13 cellular contexts compared by ENCODE assay signal in the genomic region with DNA sequence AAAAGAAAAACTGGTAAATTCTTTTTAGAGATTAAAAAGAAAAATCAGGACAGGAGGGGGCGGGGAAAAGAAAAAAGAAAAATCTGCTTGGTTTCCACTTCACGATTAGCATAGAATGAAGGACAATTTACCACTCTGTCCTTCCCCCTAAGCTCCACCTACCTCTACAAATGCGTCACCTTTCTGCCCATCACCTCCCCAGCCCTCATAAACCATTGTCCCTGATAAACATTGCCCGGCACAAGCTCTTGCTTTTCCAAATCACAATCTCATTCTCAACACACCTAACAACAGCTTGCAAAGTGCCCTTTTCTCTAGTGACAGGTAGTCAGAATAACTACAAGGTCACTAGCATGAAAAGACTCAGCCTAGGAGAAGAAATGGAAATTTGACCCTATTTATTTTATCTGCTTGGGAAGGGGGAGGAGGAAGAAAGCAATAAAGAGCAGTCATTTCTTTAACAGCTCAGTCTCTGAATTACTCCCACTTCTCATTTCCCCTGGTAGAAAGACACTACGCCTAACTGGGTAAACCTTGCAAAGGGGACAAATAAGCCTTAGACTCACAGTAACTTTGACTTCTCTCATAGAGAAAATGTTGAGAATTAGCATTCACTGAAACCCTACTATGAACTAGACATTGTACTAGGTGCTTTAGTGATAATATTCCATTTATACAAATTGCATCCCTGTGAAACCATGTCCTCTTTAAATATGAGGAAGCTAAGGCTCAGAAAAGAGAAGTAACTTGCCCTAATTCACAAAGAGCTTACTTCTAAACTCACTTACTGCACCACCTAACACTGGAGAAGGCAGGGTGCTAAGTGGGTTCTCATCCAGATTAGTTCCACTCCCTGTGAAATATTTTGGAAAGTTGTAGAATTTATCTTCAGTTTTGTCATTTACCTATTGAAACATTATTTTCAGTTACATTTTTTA.
DNase-seq lines count a peak whose midpoint lies in the region; ATAC-seq, FAIRE-seq and TF ChIP-seq lines count a peak whose summit lies in the region.
"Had no signal": no experiment of that assay in that cellular context is flagged by ENCODE, and none has a peak within 500 bp of the region (broad histone marks: within the 10 kb centered on the region; RNA-seq: fewer than 3 reads in every experiment).

No MANE protein-coding gene starts in this region.

- H3K4me3 ChIP-seq in right lobe of liver (no peak overlapping the region), HepG2 (replicated peaks in 1 of 3; ENCODE audit: insufficient read depth in 1 of 3, low read depth in 2 of 3, low read length in 3 of 3) (no peak overlapping the region), mesodermal cell (ENCODE audit: extremely low read depth, insufficient read depth, low read length, poor library complexity, severe bottlenecking) (no peak overlapping the region), prostate gland (no peak overlapping the region)
- H3K4me3 ChIP-seq: PC-9, uterus had no signal

- no peaks in the 10 kb centered on the region for H3K4me1 ChIP-seq in right lobe of liver
- no peaks in the 10 kb centered on the region for H3K4me1 ChIP-seq in HepG2 (ENCODE audit: insufficient read depth, low read length)
- H3K4me1 ChIP-seq in mesodermal cell (ENCODE audit: control insufficient read depth, insufficient read depth, low read length, poor library complexity, severe bottlenecking): peaks cover 3% of the 10 kb centered on the region
- H3K4me1 ChIP-seq in prostate gland (replicated peaks): no peaks in the 10 kb centered on the region
- H3K4me1 ChIP-seq: uterus had no signal

- FAIRE-seq in HepG2 (lab: Jason Lieb, UNC): no peak
- FAIRE-seq: kidney had no signal

- no peak overlapping the region for H3K27ac ChIP-seq in right lobe of liver
- no peak overlapping the region for H3K27ac ChIP-seq in HepG2 (ENCODE audit: extremely low read length, insufficient read depth, low read length)
- H3K27ac ChIP-seq in mesodermal cell (ENCODE audit: low read depth, low read length, severe bottlenecking): peak overlapping the region; percentile 39
- no peak overlapping the region for H3K27ac ChIP-seq in prostate gland
- H3K27ac ChIP-seq: PC-9 had no signal

- H3K4me3 Mint-ChIP-seq in T-helper 17 cell: peak overlapping the region; percentile 8

- peaks cover 14% of the 10 kb centered on the region for H3K4me1 Mint-ChIP-seq in T-helper 17 cell

- H2AFZ ChIP-seq in HepG2 (ENCODE audit: low read length): no peak overlapping the region
- H2AFZ ChIP-seq: PC-9 had no signal

- H3K36me3 ChIP-seq in right lobe of liver (no peaks in the 10 kb centered on the region), HepG2 (replicated peaks in 1 of 2; ENCODE audit: control insufficient read depth in 1 of 2, insufficient read depth in 2 of 2, low read length in 2 of 2) (no peaks in the 10 kb centered on the region), mesodermal cell (ENCODE audit: control insufficient read depth, insufficient read depth, low read length) (no peaks in the 10 kb centered on the region), prostate gland (no peaks in the 10 kb centered on the region)
- H3K36me3 ChIP-seq: uterus had no signal

- no peak for DNase-seq in right lobe of liver
- DNase-seq in HepG2 (ENCODE audit: low spot score): no peak
- no peak for DNase-seq in T-helper 17 cell
- no peak for DNase-seq in NCI-H774 (lab: John Stamatoyannopoulos, UW)
- DNase-seq in prostate gland (ENCODE audit: low spot score): no peak
- DNase-seq in NCI-H1092 (lab: John Stamatoyannopoulos, UW): no peak
- DNase-seq in SW480 (ENCODE audit: low spot score): no peak
- DNase-seq: central memory CD4-positive, alpha-beta T cell; kidney; NCI-H1048; PC-9; uterus had no signal

- no peak overlapping the region for H3K4me2 ChIP-seq in HepG2 (ENCODE audit: low read depth, low read length)
- H3K4me2 ChIP-seq: PC-9 had no signal

- no peaks in the 10 kb centered on the region for H3K27me3 ChIP-seq in right lobe of liver
- H3K27me3 ChIP-seq in HepG2 (ENCODE audit: control insufficient read depth in 1 of 2, insufficient read depth in 2 of 2, low read length in 2 of 2): no peaks in the 10 kb centered on the region; a peak in 2 of 5 replicates
- H3K27me3 ChIP-seq in prostate gland (replicated peaks; ENCODE audit: insufficient read depth): no peaks in the 10 kb centered on the region
- H3K27me3 ChIP-seq: uterus had no signal

- TF ChIP-seq POLR2A in right lobe of liver (IDR thresholded peaks at IDR 0.05): no peak
- TF ChIP-seq POLR2A in HepG2 (IDR thresholded peaks at IDR 0.05; ENCODE audit: insufficient read depth in 1 of 2, low read depth in 2 of 2, low read length in 2 of 2): no peak
- TF ChIP-seq POLR2A in prostate gland (IDR thresholded peaks at IDR 0.05): no peak

- TF ChIP-seq CTCF in right lobe of liver (IDR thresholded peaks at IDR 0.05) (no peak), HepG2 (CRISPR knock-in tag; IDR thresholded peaks at IDR 0.05) (no peak), prostate gland (IDR thresholded peaks at IDR 0.05) (no peak)

- no peaks in the 10 kb centered on the region for H3K36me3 Mint-ChIP-seq in T-helper 17 cell (ENCODE audit: low read depth)

- in situ Hi-C loops in HepG2 (cut with HindIII; ENCODE audit: extremely low pct_ligation_motif_present, low pct_unique_long_range_greater_than_20kb): no loop called here

- TF ChIP-seq RAD21 in HepG2 (CRISPR knock-in tag; IDR thresholded peaks at IDR 0.05): no peak

- 68% methylated on average over 5 of the region's 5 CpGs for WGBS in right lobe of liver (ENCODE audit: insufficient coverage, low coverage, low lambda C conversion rate, missing lambda C conversion rate)
- 42% methylated on average over 5 of the region's 5 CpGs for WGBS in HepG2 (ENCODE audit: low lambda C conversion rate)
- 72 to 78% methylated on average over 3 to 4 of the region's 5 CpGs for WGBS in mesodermal cell (ENCODE audit: insufficient coverage in 2 of 2), 2 experiments
- 51% methylated on average over 5 of the region's 5 CpGs for WGBS in prostate gland

- TF ChIP-seq EP300 in HepG2 (IDR thresholded peaks at IDR 0.05; ENCODE audit: low read depth in 2 of 2, low read length in 2 of 2) (no peak), HepG2 (CRISPR knock-in tag; IDR thresholded peaks at IDR 0.05; ENCODE audit: borderline replicate concordance) (no peak)

- H3K79me2 ChIP-seq in HepG2 (ENCODE audit: insufficient read depth, low read length): no peaks in the 10 kb centered on the region

- BruUV-seq in HepG2 (replicated peaks; lab: Mats Ljungman, UMichigan): no TSS peak

- H3K9ac ChIP-seq in HepG2 (ENCODE audit: insufficient read depth, low read depth, low read length): no peak overlapping the region

- H3K27me3 Mint-ChIP-seq in T-helper 17 cell: no peaks in the 10 kb centered on the region

- CTCF ChIA-PET in HepG2 (lab: Yijun Ruan, JAX; ENCODE audit: low intra/inter-chr PET ratio, low total read pairs): no interaction called here

- no peaks in the 10 kb centered on the region for H3K9me3 ChIP-seq in right lobe of liver
- no peaks in the 10 kb centered on the region for H3K9me3 ChIP-seq in HepG2 (ENCODE audit: low read length)
- no peaks in the 10 kb centered on the region for H3K9me3 ChIP-seq in T-helper 17 cell (ENCODE audit: control insufficient read depth, low read length, poor library complexity, severe bottlenecking)
- H3K9me3 ChIP-seq in mesodermal cell (ENCODE audit: control insufficient read depth, low read length): no peaks in the 10 kb centered on the region
- no peaks in the 10 kb centered on the region for H3K9me3 ChIP-seq in prostate gland
- H3K9me3 ChIP-seq: uterus had no signal

- POLR2A ChIA-PET in HepG2 (lab: Yijun Ruan, JAX): no interaction called here

- H4K20me1 ChIP-seq in HepG2 (ENCODE audit: insufficient read depth, low read length): no peaks in the 10 kb centered on the region

- ATAC-seq in right lobe of liver (peak in 3 of 4 donors; percentile 26 to 65 (median 45)), HepG2 (no peak), T-helper 17 cell (no peak)

- intact Hi-C loops in right lobe of liver (cut with DNase I) (no loop called here), HepG2 (cut with micrococcal nuclease; ENCODE audit: unreplicated experiment) (no loop called here), prostate gland (cut with DNase I) (no loop called here)

- no peak overlapping the region for H3K27ac Mint-ChIP-seq in T-helper 17 cell

TF ChIP-seq in HepG2, 621 proteins besides CTCF, POLR2A, EP300 and RAD21 (continues in another document):
- no peak for TF ChIP-seq ZNF746 (CRISPR knock-in tag; IDR thresholded peaks at IDR 0.05)
- TF ChIP-seq, protein P1, sequence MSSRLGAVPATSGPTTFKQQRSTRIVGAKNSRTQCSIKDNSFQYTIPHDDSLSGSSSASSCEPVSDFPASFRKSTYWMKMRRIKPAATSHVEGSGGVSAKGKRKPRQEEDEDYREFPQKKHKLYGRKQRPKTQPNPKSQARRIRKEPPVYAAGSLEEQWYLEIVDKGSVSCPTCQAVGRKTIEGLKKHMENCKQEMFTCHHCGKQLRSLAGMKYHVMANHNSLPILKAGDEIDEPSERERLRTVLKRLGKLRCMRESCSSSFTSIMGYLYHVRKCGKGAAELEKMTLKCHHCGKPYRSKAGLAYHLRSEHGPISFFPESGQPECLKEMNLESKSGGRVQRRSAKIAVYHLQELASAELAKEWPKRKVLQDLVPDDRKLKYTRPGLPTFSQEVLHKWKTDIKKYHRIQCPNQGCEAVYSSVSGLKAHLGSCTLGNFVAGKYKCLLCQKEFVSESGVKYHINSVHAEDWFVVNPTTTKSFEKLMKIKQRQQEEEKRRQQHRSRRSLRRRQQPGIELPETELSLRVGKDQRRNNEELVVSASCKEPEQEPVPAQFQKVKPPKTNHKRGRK (CRISPR knock-in tag; IDR thresholded peaks at IDR 0.05): no peak
- TF ChIP-seq, protein P2, sequence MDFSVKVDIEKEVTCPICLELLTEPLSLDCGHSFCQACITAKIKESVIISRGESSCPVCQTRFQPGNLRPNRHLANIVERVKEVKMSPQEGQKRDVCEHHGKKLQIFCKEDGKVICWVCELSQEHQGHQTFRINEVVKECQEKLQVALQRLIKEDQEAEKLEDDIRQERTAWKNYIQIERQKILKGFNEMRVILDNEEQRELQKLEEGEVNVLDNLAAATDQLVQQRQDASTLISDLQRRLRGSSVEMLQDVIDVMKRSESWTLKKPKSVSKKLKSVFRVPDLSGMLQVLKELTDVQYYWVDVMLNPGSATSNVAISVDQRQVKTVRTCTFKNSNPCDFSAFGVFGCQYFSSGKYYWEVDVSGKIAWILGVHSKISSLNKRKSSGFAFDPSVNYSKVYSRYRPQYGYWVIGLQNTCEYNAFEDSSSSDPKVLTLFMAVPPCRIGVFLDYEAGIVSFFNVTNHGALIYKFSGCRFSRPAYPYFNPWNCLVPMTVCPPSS (IDR thresholded peaks at IDR 0.05): no peak

Comparison
In these comparisons a context has a peak if more than half of its experiments do, and no peak if none do; other contexts are left out.
1. ATAC-seq: peak in right lobe of liver (3 of 4); none in HepG2 (single experiment) and T-helper 17 cell (single experiment).